8 cellular contexts compared by ENCODE assay signal in genomic region chr6:15400572-15401004, GRCh38.
DNase-seq lines count a peak whose midpoint lies in the region; ATAC-seq lines count a peak whose summit lies in the region.

No MANE protein-coding gene starts in this region.

- H3K18ac ChIP-seq in trophoblast cell (ENCODE audit: low read length) = no peak overlapping the region

- H3K14ac ChIP-seq in trophoblast cell (ENCODE audit: low read length) = no peak overlapping the region

- H4K12ac ChIP-seq in trophoblast cell (ENCODE audit: low read depth, low read length) = no peak overlapping the region

- peaks cover 4% of the 10 kb centered on the region for H3K79me2 ChIP-seq in trophoblast cell (ENCODE audit: control insufficient read depth, insufficient read depth, low read length, poor library complexity)

- H3K36me3 ChIP-seq in CD8-positive, alpha-beta memory T cell (ENCODE audit: insufficient read depth, low read length) = no peaks in the 10 kb centered on the region
- no peaks in the 10 kb centered on the region for H3K36me3 ChIP-seq in trophoblast cell (ENCODE audit: control insufficient read depth in 1 of 2, insufficient read depth in 2 of 2, low read length in 2 of 2)

- peaks cover 76% of the 10 kb centered on the region for H3K4me1 ChIP-seq in CD8-positive, alpha-beta memory T cell (ENCODE audit: insufficient read depth, low read length)
- peaks cover 11 to 13% of the 10 kb centered on the region in 2 experiments for H3K4me1 ChIP-seq in trophoblast cell (ENCODE audit: control insufficient read depth in 1 of 2, insufficient read depth in 2 of 2, low read length in 2 of 2)

- no CpG with 5 or more reads among the region's 14 CpGs for WGBS in trophoblast cell (ENCODE audit: extremely low coverage, insufficient coverage, insufficient read length)

- H3K9ac ChIP-seq in trophoblast cell (ENCODE audit: low read length) = no peak overlapping the region

- peak overlapping the region; percentile 21 for H3K4me3 ChIP-seq in CD8-positive, alpha-beta memory T cell (ENCODE audit: low read length)
- no peak overlapping the region for H3K4me3 ChIP-seq in trophoblast cell (ENCODE audit: low read depth, low read length)

- peak overlapping the region in 5 of 7 donors; percentile 11 to 64 (median 53) for H3K4me3 Mint-ChIP-seq in CD8-positive, alpha-beta memory T cell
- H3K4me3 Mint-ChIP-seq in activated T-helper 1 cell treated with anti-CD3 and anti-CD28 coated beads, Interleukin-12 subunit alpha, Interleukin-12 subunit beta, Interleukin-2, Interleukin-4 antibody, amounts not matched to agents 30 ng/mL and 10 ng/mL and 1 ng/mL, durations not matched to agents 14 hours and 24 hours and 36 hours = peak overlapping the region; percentile 80

- H2BK120ac ChIP-seq in trophoblast cell (ENCODE audit: insufficient read depth, low read length, poor library complexity) = no peak overlapping the region

- H3K4me1 Mint-ChIP-seq in CD8-positive, alpha-beta memory T cell = peaks cover 69 to 90% (median 90%) of the 10 kb centered on the region in 3 donors
- peaks cover 84% of the 10 kb centered on the region for H3K4me1 Mint-ChIP-seq in activated T-helper 1 cell treated with anti-CD3 and anti-CD28 coated beads, Interleukin-12 subunit alpha, Interleukin-12 subunit beta, Interleukin-2, Interleukin-4 antibody, amounts not matched to agents 30 ng/mL and 10 ng/mL and 1 ng/mL, durations not matched to agents 14 hours and 24 hours and 36 hours (ENCODE audit: low read depth)

- CTCF ChIA-PET in CD8-positive, alpha-beta memory T cell (lab: Charles Lee) = interaction anchor here (1.3 kb wide), 1 partner anchor 9 kb away, joined by 3 read pairs; no protein-coding TSS in a partner anchor

- H4K91ac ChIP-seq in trophoblast cell (ENCODE audit: low read depth, low read length) = no peak overlapping the region

- H2AFZ ChIP-seq in trophoblast cell (ENCODE audit: insufficient read depth, low read length, poor library complexity) = no peak overlapping the region

- POLR2A ChIA-PET in CD8-positive, alpha-beta memory T cell (lab: Charles Lee) = no interaction called here

- H2BK12ac ChIP-seq in trophoblast cell (ENCODE audit: low read length) = no peak overlapping the region

- peak overlapping the region; percentile 63 for H3K4me2 ChIP-seq in trophoblast cell (ENCODE audit: low read length)

- H3K79me1 ChIP-seq in trophoblast cell (ENCODE audit: low read length) = no peaks in the 10 kb centered on the region

- ATAC-seq in HG03442 (IDR thresholded peaks at IDR 0.05; ENCODE audit: unreplicated experiment) (no peak), GM21447 (IDR thresholded peaks at IDR 0.05; ENCODE audit: unreplicated experiment) (no peak)

- H2BK5ac ChIP-seq in trophoblast cell (ENCODE audit: low read depth, low read length, poor library complexity) = no peak overlapping the region

- H3K36me3 Mint-ChIP-seq in CD8-positive, alpha-beta memory T cell = no peaks in the 10 kb centered on the region
- peaks cover 7% of the 10 kb centered on the region for H3K36me3 Mint-ChIP-seq in activated T-helper 1 cell treated with anti-CD3 and anti-CD28 coated beads, Interleukin-12 subunit alpha, Interleukin-12 subunit beta, Interleukin-2, Interleukin-4 antibody, amounts not matched to agents 30 ng/mL and 10 ng/mL and 1 ng/mL, durations not matched to agents 14 hours and 24 hours and 36 hours (ENCODE audit: low read depth)

- H3K27ac Mint-ChIP-seq in CD8-positive, alpha-beta memory T cell = peak overlapping the region in 4 of 8 donors; percentile 6 to 91 (median 60)
- H3K27ac Mint-ChIP-seq in activated T-helper 1 cell treated with anti-CD3 and anti-CD28 coated beads, Interleukin-12 subunit alpha, Interleukin-12 subunit beta, Interleukin-2, Interleukin-4 antibody, amounts not matched to agents 30 ng/mL and 10 ng/mL and 1 ng/mL, durations not matched to agents 14 hours and 24 hours and 36 hours = peak overlapping the region; percentile 88

- no peak overlapping the region for H4K8ac ChIP-seq in trophoblast cell (ENCODE audit: low read depth, low read length)

- H3K27ac ChIP-seq in CD8-positive, alpha-beta memory T cell (ENCODE audit: low read depth, low read length) = no peak overlapping the region
- H3K27ac ChIP-seq in trophoblast cell (ENCODE audit: low read depth, low read length) = no peak overlapping the region

- H3K23ac ChIP-seq in trophoblast cell (ENCODE audit: low read length) = no peak overlapping the region

- no peaks in the 10 kb centered on the region for H3K9me3 Mint-ChIP-seq in CD8-positive, alpha-beta memory T cell
- no peaks in the 10 kb centered on the region for H3K9me3 Mint-ChIP-seq in activated T-helper 1 cell treated with anti-CD3 and anti-CD28 coated beads, Interleukin-12 subunit alpha, Interleukin-12 subunit beta, Interleukin-2, Interleukin-4 antibody, amounts not matched to agents 30 ng/mL and 10 ng/mL and 1 ng/mL, durations not matched to agents 14 hours and 24 hours and 36 hours

- no peaks in the 10 kb centered on the region for H3K27me3 ChIP-seq in CD8-positive, alpha-beta memory T cell (ENCODE audit: insufficient read depth, low read length, poor library complexity, severe bottlenecking)
- H3K27me3 ChIP-seq in trophoblast cell (ENCODE audit: insufficient read depth, low read length) = no peaks in the 10 kb centered on the region

- DNase-seq in CD8-positive, alpha-beta memory T cell = peak in 1 of 5 donors; percentile 37
- DNase-seq in NCI-H1105 (lab: John Stamatoyannopoulos, UW) (peak; percentile 68), cardiac septum (ENCODE audit: low spot score) (peak; percentile 87), trophoblast cell (no peak), NCI-H187 (lab: John Stamatoyannopoulos, UW) (no peak)
- no peak for DNase-seq in activated T-helper 1 cell treated with anti-CD3 and anti-CD28 coated beads, Interleukin-12 subunit alpha, Interleukin-12 subunit beta, Interleukin-2, Interleukin-4 antibody, amounts not matched to agents 30 ng/mL and 10 ng/mL and 1 ng/mL, durations not matched to agents 14 hours and 24 hours and 36 hours (ENCODE audit: low spot score)

- H2AK5ac ChIP-seq in trophoblast cell (ENCODE audit: low read length) = no peak overlapping the region

- H3K4ac ChIP-seq in trophoblast cell (ENCODE audit: low read depth, low read length) = no peak overlapping the region

- intact Hi-C loops in activated T-helper 1 cell treated with anti-CD3 and anti-CD28 coated beads, Interleukin-12 subunit alpha, Interleukin-12 subunit beta, Interleukin-2, Interleukin-4 antibody, amounts not matched to agents 30 ng/mL and 10 ng/mL and 1 ng/mL, durations not matched to agents 14 hours and 24 hours and 36 hours (cut with micrococcal nuclease) = loop anchor here (5.0 kb wide), 1 partner anchor 38 kb away; no protein-coding TSS in a partner anchor
- intact Hi-C loops in cardiac septum (cut with DNase I) = loop anchor here (2.0 to 5.0 kb wide), 2 partner anchors 28 to 153 kb away; partner anchors contain the start of gene JARID2

- H3K9me3 ChIP-seq in CD8-positive, alpha-beta memory T cell (ENCODE audit: low read length) = no peaks in the 10 kb centered on the region
- no peaks in the 10 kb centered on the region for H3K9me3 ChIP-seq in trophoblast cell (ENCODE audit: insufficient read depth, low read depth, low read length)

- H3K27me3 Mint-ChIP-seq in CD8-positive, alpha-beta memory T cell = no peaks in the 10 kb centered on the region
- H3K27me3 Mint-ChIP-seq in activated T-helper 1 cell treated with anti-CD3 and anti-CD28 coated beads, Interleukin-12 subunit alpha, Interleukin-12 subunit beta, Interleukin-2, Interleukin-4 antibody, amounts not matched to agents 30 ng/mL and 10 ng/mL and 1 ng/mL, durations not matched to agents 14 hours and 24 hours and 36 hours (ENCODE audit: insufficient read depth) = no peaks in the 10 kb centered on the region

Comparison
In these comparisons a context has a peak if more than half of its experiments do, and no peak if none do; other contexts are left out.
1. DNase-seq: peak in NCI-H1105 (single experiment) and cardiac septum (single experiment); none in activated T-helper 1 cell treated with anti-CD3 and anti-CD28 coated beads, Interleukin-12 subunit alpha, Interleukin-12 subunit beta, Interleukin-2, Interleukin-4 antibody, amounts not matched to agents 30 ng/mL and 10 ng/mL and 1 ng/mL, durations not matched to agents 14 hours and 24 hours and 36 hours (single experiment), trophoblast cell (0 of 2) and NCI-H187 (0 of 2).